15 cellular contexts compared by ENCODE assay signal in the genomic region with DNA sequence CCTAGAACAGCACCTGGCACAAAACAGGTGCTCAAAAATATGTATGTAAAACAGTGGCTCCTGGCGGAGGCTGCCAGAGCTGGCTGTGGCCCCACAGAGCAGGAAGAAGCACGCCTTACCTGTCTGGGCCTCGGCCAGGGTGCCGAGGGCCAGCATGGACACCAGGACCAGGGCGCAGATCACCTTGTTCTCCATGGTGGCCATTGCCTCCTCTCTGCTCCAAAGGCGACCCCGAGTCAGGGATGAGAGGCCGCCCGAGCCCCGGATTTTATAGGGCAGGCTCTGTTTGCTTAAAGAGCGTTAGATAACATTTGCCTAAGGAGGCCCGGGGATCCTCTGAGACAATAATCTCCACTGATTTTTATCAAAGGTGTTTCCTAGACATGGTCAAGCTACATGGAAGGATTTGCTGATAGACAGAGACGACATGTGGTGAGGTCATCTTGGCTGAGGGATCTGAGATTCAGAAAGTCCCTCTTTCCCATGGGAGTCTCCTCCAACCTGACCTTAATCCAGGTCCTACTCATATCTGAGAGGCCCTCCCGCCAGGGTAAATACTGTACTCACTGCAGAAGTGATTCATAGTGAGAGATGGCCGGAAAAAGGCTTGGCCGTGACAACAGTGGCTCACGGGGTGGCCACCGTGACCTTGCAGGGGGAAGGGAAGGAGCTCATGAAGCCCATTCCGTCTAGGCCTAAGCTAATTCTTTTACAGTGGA. TPM values are rescaled to one million over a fixed set of nuclear protein-coding genes. Genes with fewer than 3 reads are reported as not detected.
A peak's percentile ranks its signal among the peaks of the same experiment; 100 is the strongest.
DNase-seq lines count a peak whose midpoint lies in the region; ATAC-seq, FAIRE-seq and TF ChIP-seq lines count a peak whose summit lies in the region.
"Had no signal": no experiment of that assay in that cellular context is flagged by ENCODE, and none has a peak within 500 bp of the region (broad histone marks: within the 10 kb centered on the region; RNA-seq: fewer than 3 reads in every experiment).

A gene (minus strand): TSS at position 244 of the 719 bp plus-strand sequence. CDS start 40 bp downstream, at position 204.

- H3K36me3 Mint-ChIP-seq in MCF 10A (ENCODE audit: insufficient read depth, unreplicated experiment) (no peaks in the 10 kb centered on the region), glutamatergic neuron (ENCODE audit: unreplicated experiment) (no peaks in the 10 kb centered on the region)
- no peaks in the 10 kb centered on the region for H3K36me3 Mint-ChIP-seq in CD8-positive, alpha-beta memory T cell
- H3K36me3 Mint-ChIP-seq in CD8-positive, alpha-beta T cell: no peaks in the 10 kb centered on the region
- H3K36me3 Mint-ChIP-seq: memory B cell had no signal

- H3K27ac ChIP-seq in mammary epithelial cell (ENCODE audit: insufficient read depth, low read depth, low read length): no peak within 1 kb of the TSS
- H3K27ac ChIP-seq in RWPE2 (ENCODE audit: poor library complexity, severe bottlenecking): no peak within 1 kb of the TSS
- no peak within 1 kb of the TSS for H3K27ac ChIP-seq in upper lobe of right lung
- H3K27ac ChIP-seq in CD8-positive, alpha-beta memory T cell (ENCODE audit: low read depth, low read length): no peak within 1 kb of the TSS
- no peak within 1 kb of the TSS for H3K27ac ChIP-seq in CD8-positive, alpha-beta T cell (ENCODE audit: low read depth, low read length)

- TF ChIP-seq CTCF in MCF 10A (IDR thresholded peaks at IDR 0.05; ENCODE audit: unreplicated experiment) (no peak), mammary epithelial cell (conservative IDR thresholded peaks at IDR 0.05 in 1 of 2, IDR thresholded peaks at IDR 0.05 in 1 of 2; ENCODE audit: extremely low read depth in 1 of 2, insufficient read depth in 1 of 2, low read depth in 1 of 2, low read length in 2 of 2) (no peak), RWPE2 (IDR thresholded peaks at IDR 0.05; ENCODE audit: poor library complexity, severe bottlenecking) (no peak), glutamatergic neuron (IDR thresholded peaks at IDR 0.05; ENCODE audit: partially characterized antibody, unreplicated experiment) (no peak), upper lobe of right lung (IDR thresholded peaks at IDR 0.05) (no peak)
- TF ChIP-seq CTCF in CD8-positive, alpha-beta T cell (IDR thresholded peaks at IDR 0.05): no peak

- H4K20me1 ChIP-seq in mammary epithelial cell (ENCODE audit: insufficient read depth, low read length): no peaks in the 10 kb centered on the region

- H3K27me3 ChIP-seq in mammary epithelial cell (ENCODE audit: insufficient read depth, low read length): no peaks in the 10 kb centered on the region
- no peaks in the 10 kb centered on the region for H3K27me3 ChIP-seq in RWPE2 (ENCODE audit: insufficient read depth, poor library complexity, severe bottlenecking)
- peaks cover 9% of the 10 kb centered on the region for H3K27me3 ChIP-seq in upper lobe of right lung
- no peaks in the 10 kb centered on the region for H3K27me3 ChIP-seq in CD8-positive, alpha-beta memory T cell (ENCODE audit: insufficient read depth, low read length, poor library complexity, severe bottlenecking)
- H3K27me3 ChIP-seq in CD8-positive, alpha-beta T cell (ENCODE audit: insufficient read depth, low read length): no peaks in the 10 kb centered on the region

- CTCF ChIA-PET in MCF 10A (lab: Yijun Ruan, JAX): no interaction called here
- CTCF ChIA-PET in mammary epithelial cell (lab: Charles Lee; ENCODE audit: low non-redundant PET): no interaction called here
- CTCF ChIA-PET in CD8-positive, alpha-beta memory T cell (lab: Charles Lee): interaction anchor here (0.7 kb wide), 1 partner anchor 55 kb away, joined by 3 read pairs; no protein-coding TSS in a partner anchor
- CTCF ChIA-PET in CD8-positive, alpha-beta T cell (lab: Charles Lee): interaction anchor here (1.4 to 2.2 kb wide), 2 partner anchors 9 to 15 kb away, joined by 4 to 6 read pairs; no protein-coding TSS in a partner anchor

- H3K4me3 Mint-ChIP-seq in MCF 10A (ENCODE audit: unreplicated experiment): no peak within 1 kb of the TSS
- no peak within 1 kb of the TSS for H3K4me3 Mint-ChIP-seq in glutamatergic neuron (ENCODE audit: unreplicated experiment)
- peak within 1 kb of the TSS in 1 of 7 donors; percentile 65 for H3K4me3 Mint-ChIP-seq in CD8-positive, alpha-beta memory T cell
- no peak within 1 kb of the TSS for H3K4me3 Mint-ChIP-seq in CD8-positive, alpha-beta T cell
- H3K4me3 Mint-ChIP-seq: HFFc6, memory B cell had no signal

- H3K36me3 ChIP-seq in mammary epithelial cell (ENCODE audit: insufficient read depth, low read length): no peaks in the 10 kb centered on the region
- H3K36me3 ChIP-seq in RWPE2 (ENCODE audit: low read depth): no peaks in the 10 kb centered on the region
- H3K36me3 ChIP-seq in upper lobe of right lung: no peaks in the 10 kb centered on the region
- no peaks in the 10 kb centered on the region for H3K36me3 ChIP-seq in CD8-positive, alpha-beta memory T cell (ENCODE audit: insufficient read depth, low read length)
- H3K36me3 ChIP-seq in CD8-positive, alpha-beta T cell (ENCODE audit: insufficient read depth, low read length): no peaks in the 10 kb centered on the region

- H3K4me3 ChIP-seq in mammary epithelial cell (replicated peaks in 1 of 3; ENCODE audit: insufficient read depth in 1 of 3, low read depth in 2 of 3, low read length in 3 of 3) (no peak within 1 kb of the TSS), RWPE2 (ENCODE audit: severe bottlenecking) (no peak within 1 kb of the TSS), upper lobe of right lung (no peak within 1 kb of the TSS)
- no peak within 1 kb of the TSS for H3K4me3 ChIP-seq in CD8-positive, alpha-beta memory T cell (ENCODE audit: low read length)
- H3K4me3 ChIP-seq in CD8-positive, alpha-beta T cell (ENCODE audit: low read depth, low read length): no peak within 1 kb of the TSS

- H3K4me1 Mint-ChIP-seq in MCF 10A (ENCODE audit: insufficient read depth, unreplicated experiment) (no peaks in the 10 kb centered on the region), glutamatergic neuron (ENCODE audit: low read depth, unreplicated experiment) (peaks cover 22% of the 10 kb centered on the region)
- H3K4me1 Mint-ChIP-seq in CD8-positive, alpha-beta memory T cell: peaks cover 4 to 7% (median 5%) of the 10 kb centered on the region in 3 donors
- H3K4me1 Mint-ChIP-seq in CD8-positive, alpha-beta T cell (ENCODE audit: low read depth): peaks cover 14% of the 10 kb centered on the region

- in situ Hi-C loops in mammary epithelial cell (cut with MboI; ENCODE audit: low sequenced_read_pairs in 2 of 2): no loop called here

- no peak for FAIRE-seq in GM19239 (lab: Jason Lieb, UNC)

- BruUV-seq in MCF 10A (replicated peaks; lab: Mats Ljungman, UMichigan): no TSS peak
- BruUV-seq in mammary epithelial cell (replicated peaks; lab: Mats Ljungman, UMichigan): no TSS peak

- H3K27me3 Mint-ChIP-seq in MCF 10A (ENCODE audit: insufficient read depth, unreplicated experiment) (peaks cover 32% of the 10 kb centered on the region), glutamatergic neuron (ENCODE audit: unreplicated experiment) (peaks cover 5% of the 10 kb centered on the region)
- H3K27me3 Mint-ChIP-seq in CD8-positive, alpha-beta memory T cell: peaks cover 4 to 7% of the 10 kb centered on the region in 2 donors
- H3K27me3 Mint-ChIP-seq in CD8-positive, alpha-beta T cell (ENCODE audit: low read depth): no peaks in the 10 kb centered on the region

- H2AFZ ChIP-seq in mammary epithelial cell (ENCODE audit: low read depth, low read length): no peak within 1 kb of the TSS

- H3K9me3 Mint-ChIP-seq in MCF 10A (ENCODE audit: unreplicated experiment): no peaks in the 10 kb centered on the region
- H3K9me3 Mint-ChIP-seq in glutamatergic neuron (ENCODE audit: unreplicated experiment): peaks cover 9% of the 10 kb centered on the region
- no peaks in the 10 kb centered on the region for H3K9me3 Mint-ChIP-seq in CD8-positive, alpha-beta memory T cell
- no peaks in the 10 kb centered on the region for H3K9me3 Mint-ChIP-seq in CD8-positive, alpha-beta T cell
- H3K9me3 Mint-ChIP-seq: memory B cell had no signal

- ATAC-seq in RWPE2 (ENCODE audit: low read depth) (peak; percentile 38; the same call in 1 of the 3 replicates), upper lobe of right lung (peak; percentile 8)
- ATAC-seq in CD8-positive, alpha-beta T cell: no peak

- no peaks in the 10 kb centered on the region for H3K4me1 ChIP-seq in mammary epithelial cell (ENCODE audit: insufficient read depth, low read length)
- no peaks in the 10 kb centered on the region for H3K4me1 ChIP-seq in RWPE2 (ENCODE audit: insufficient read depth, poor library complexity, severe bottlenecking)
- H3K4me1 ChIP-seq in upper lobe of right lung: no peaks in the 10 kb centered on the region
- H3K4me1 ChIP-seq in CD8-positive, alpha-beta memory T cell (ENCODE audit: insufficient read depth, low read length): peaks cover 4% of the 10 kb centered on the region
- peaks cover 8% of the 10 kb centered on the region for H3K4me1 ChIP-seq in CD8-positive, alpha-beta T cell (ENCODE audit: insufficient read depth, low read length)

- dilution Hi-C loops in mammary epithelial cell (cut with HindIII; ENCODE audit: low sequenced_read_pairs): no loop called here

- H3K79me2 ChIP-seq in mammary epithelial cell (ENCODE audit: insufficient read depth, low read length): no peaks in the 10 kb centered on the region

- intact Hi-C loops in MCF 10A (cut with micrococcal nuclease) (no loop called here), mammary epithelial cell (cut with micrococcal nuclease) (no loop called here), upper lobe of right lung (cut with DNase I) (no loop called here)
- intact Hi-C loops in CD8-positive, alpha-beta T cell (cut with DNase I, micrococcal nuclease): no loop called here

- DNase-seq in MCF 10A (ENCODE audit: unreplicated experiment): peak; percentile 25
- DNase-seq in mammary epithelial cell: no peak
- DNase-seq in RWPE2 (ENCODE audit: low spot score): no peak
- peak; percentile 2 for DNase-seq in glutamatergic neuron
- DNase-seq in upper lobe of right lung: no peak
- no peak for DNase-seq in CD8-positive, alpha-beta memory T cell
- DNase-seq in GM19239 (ENCODE audit: insufficient read length, low spot score): no peak
- DNase-seq in CD8-positive, alpha-beta T cell: no peak
- DNase-seq: activated CD4-positive, alpha-beta T cell treated with anti-CD3 and anti-CD28 coated beads, Interleukin-2, amount 50 U/mL, for 4 hours; anterior cingulate cortex; HFFc6; nucleus accumbens had no signal

- H3K4me2 ChIP-seq in mammary epithelial cell (ENCODE audit: insufficient read depth, low read depth, low read length): no peak within 1 kb of the TSS

- H3K9me3 ChIP-seq in mammary epithelial cell (replicated peaks; ENCODE audit: insufficient read depth, low read length) (no peaks in the 10 kb centered on the region), RWPE2 (ENCODE audit: severe bottlenecking) (no peaks in the 10 kb centered on the region), upper lobe of right lung (no peaks in the 10 kb centered on the region)
- no peaks in the 10 kb centered on the region for H3K9me3 ChIP-seq in CD8-positive, alpha-beta memory T cell (ENCODE audit: low read length)
- H3K9me3 ChIP-seq in CD8-positive, alpha-beta T cell (ENCODE audit: low read length): no peaks in the 10 kb centered on the region

- H3K9ac ChIP-seq in mammary epithelial cell (ENCODE audit: insufficient read depth, low read length): no peak within 1 kb of the TSS

- 61% methylated on average over 10 of the region's 19 CpGs for WGBS in mammary epithelial cell (ENCODE audit: low coverage, missing lambda C conversion rate)

- H3K27ac Mint-ChIP-seq in MCF 10A (ENCODE audit: low read depth, unreplicated experiment) (no peak within 1 kb of the TSS), glutamatergic neuron (ENCODE audit: unreplicated experiment) (peak within 1 kb of the TSS; percentile 52)
- peak within 1 kb of the TSS in 2 of 8 donors; percentile 51 for H3K27ac Mint-ChIP-seq in CD8-positive, alpha-beta memory T cell
- H3K27ac Mint-ChIP-seq in CD8-positive, alpha-beta T cell: no peak within 1 kb of the TSS
- H3K27ac Mint-ChIP-seq: HFFc6, memory B cell had no signal

- POLR2A ChIA-PET in MCF 10A (lab: Yijun Ruan, JAX): no interaction called here
- POLR2A ChIA-PET in CD8-positive, alpha-beta memory T cell (lab: Charles Lee): no interaction called here
- POLR2A ChIA-PET in CD8-positive, alpha-beta T cell (lab: Charles Lee): interaction anchor here (0.6 to 1.4 kb wide), 2 partner anchors 37 to 281 kb away, joined by 3 to 6 read pairs; a partner anchor contains a TSS

RNA-seq across cellular contexts. Expression of the gene that starts here (rescaled TPM):
- total RNA-seq in MCF 10A (2022) (not detected in 2 replicates), mammary epithelial cell (not detected), glutamatergic neuron (ENCODE audit: unreplicated experiment) (not detected), upper lobe of right lung (not detected)
- not detected for polyA plus RNA-seq in mammary epithelial cell
- not detected for polyA minus RNA-seq in mammary epithelial cell
- total RNA-seq in CD8-positive, alpha-beta memory T cell: not detected
- polyA plus RNA-seq in CD8-positive, alpha-beta memory T cell: not detected
- not detected for total RNA-seq in CD8-positive, alpha-beta T cell
- total RNA-seq: fibroblast of villous mesenchyme; HFFc6; T-helper 2 cell treated with Interferon-gamma antibody and Interleukin-4, amounts not matched to agents 100 ng/mL and 5 ng/mL, for 36 hours had no signal

Comparison
In these comparisons a context has a peak if more than half of its experiments do, and no peak if none do; other contexts are left out.
1. Peak in DNase-seq in MCF 10A; RNA of the gene not detected or under 1 TPM.
2. Peak in DNase-seq in glutamatergic neuron; RNA of the gene not detected or under 1 TPM.
3. Peak in ATAC-seq in upper lobe of right lung; RNA of the gene not detected or under 1 TPM.
4. CTCF ChIA-PET loops: an anchor here in CD8-positive, alpha-beta memory T cell (0.7 kb wide) and CD8-positive, alpha-beta T cell (1.4 to 2.2 kb wide); none called in MCF 10A and mammary epithelial cell.